8 cellular contexts compared by ENCODE assay signal in genomic region chr9:133371261-133371711, GRCh38. TPM values are rescaled to one million over a fixed set of nuclear protein-coding genes. Genes with fewer than 3 reads are reported as not detected.
DNase-seq lines count a peak whose midpoint lies in the region; ATAC-seq and TF ChIP-seq lines count a peak whose summit lies in the region.

No MANE protein-coding gene starts in this region.

- no peak overlapping the region; the same call in 1 of the 2 replicates for H3K4me3 Mint-ChIP-seq in HFFc6
- H3K4me3 Mint-ChIP-seq in activated CD8-positive, alpha-beta memory T cell treated with anti-CD3 and anti-CD28 coated beads, Interleukin-2, amount 10 ng/mL, durations not matched to agents 7 days and 5 days = peak overlapping the region; percentile 95
- H3K4me3 Mint-ChIP-seq in endothelial cell (ENCODE audit: unreplicated experiment) = no peak overlapping the region

- CTCF ChIA-PET in activated CD8-positive, alpha-beta memory T cell treated with anti-CD3 and anti-CD28 coated beads, Interleukin-2, amount 10 ng/mL, durations not matched to agents 7 days and 5 days (lab: Charles Lee) = interaction anchor here (0.8 to 6.3 kb wide), 16 partner anchors 9 to 341 kb away, joined by 3 to 100 read pairs (median 5); partner anchors contain the start of genes CACFD1, GTF3C5, MED22 and RPL7A

- H3K4me1 ChIP-seq in ascending aorta = peaks cover 7 to 40% of the 10 kb centered on the region in 2 donors

- H3K27me3 Mint-ChIP-seq in HFFc6 (ENCODE audit: insufficient read depth) = peaks cover 13% of the 10 kb centered on the region
- H3K27me3 Mint-ChIP-seq in activated CD8-positive, alpha-beta memory T cell treated with anti-CD3 and anti-CD28 coated beads, Interleukin-2, amount 10 ng/mL, durations not matched to agents 7 days and 5 days = no peaks in the 10 kb centered on the region
- peaks cover 14% of the 10 kb centered on the region for H3K27me3 Mint-ChIP-seq in endothelial cell (ENCODE audit: unreplicated experiment)

- H3K4me1 Mint-ChIP-seq in HFFc6 (ENCODE audit: low read depth) = peaks cover 52% of the 10 kb centered on the region
- H3K4me1 Mint-ChIP-seq in activated CD8-positive, alpha-beta memory T cell treated with anti-CD3 and anti-CD28 coated beads, Interleukin-2, amount 10 ng/mL, durations not matched to agents 7 days and 5 days = peaks cover 73% of the 10 kb centered on the region
- peaks cover 8% of the 10 kb centered on the region for H3K4me1 Mint-ChIP-seq in endothelial cell (ENCODE audit: unreplicated experiment)

- TF ChIP-seq CTCF in HFFc6 (IDR thresholded peaks at IDR 0.05) = no peak
- no peak for TF ChIP-seq CTCF in endothelial cell (IDR thresholded peaks at IDR 0.05; ENCODE audit: unreplicated experiment)
- TF ChIP-seq CTCF in ascending aorta (IDR thresholded peaks at IDR 0.05) = no peak

- no peaks in the 10 kb centered on the region for H3K27me3 ChIP-seq in ascending aorta

- H3K27ac ChIP-seq in ascending aorta = no peak overlapping the region

- DNase-seq in HFFc6 (no peak), endothelial cell (ENCODE audit: low spot score) (no peak), ascending aorta (ENCODE audit: low spot score in 2 of 2) (no peak), NCI-H1694 (lab: John Stamatoyannopoulos, UW) (no peak)
- peak; percentile 90 for DNase-seq in activated CD8-positive, alpha-beta memory T cell treated with anti-CD3 and anti-CD28 coated beads, Interleukin-2, amount 10 ng/mL, durations not matched to agents 7 days and 5 days
- DNase-seq in stimulated activated CD4-positive, alpha-beta T cell treated with anti-CD3 and anti-CD28 coated beads, Interleukin-1b, Interleukin-23, amount 100 ng/mL, for 48 hours = peak; percentile 88

- peaks cover 15 to 42% of the 10 kb centered on the region in 2 donors for H3K36me3 ChIP-seq in ascending aorta

- peak; percentile 44 for ATAC-seq in activated CD8-positive, alpha-beta memory T cell treated with anti-CD3 and anti-CD28 coated beads, Interleukin-2, amount 10 ng/mL, durations not matched to agents 7 days and 5 days
- ATAC-seq in GM21825 (IDR thresholded peaks at IDR 0.05; ENCODE audit: unreplicated experiment) (no peak), GM21447 (IDR thresholded peaks at IDR 0.05; ENCODE audit: unreplicated experiment) (no peak)

- intact Hi-C loops in ascending aorta (cut with DNase I) = loop anchor here (10.0 kb wide), 1 partner anchor 654 kb away; the partner anchor contains the start of gene BRD3OS

- H3K9me3 ChIP-seq in ascending aorta = no peaks in the 10 kb centered on the region

- peaks cover 45% of the 10 kb centered on the region for H3K36me3 Mint-ChIP-seq in HFFc6 (ENCODE audit: low read depth)
- H3K36me3 Mint-ChIP-seq in activated CD8-positive, alpha-beta memory T cell treated with anti-CD3 and anti-CD28 coated beads, Interleukin-2, amount 10 ng/mL, durations not matched to agents 7 days and 5 days = peaks cover 57% of the 10 kb centered on the region
- H3K36me3 Mint-ChIP-seq in endothelial cell (ENCODE audit: low read depth, unreplicated experiment) = peaks cover 19% of the 10 kb centered on the region

- 0 out of 2 replicates have a peak overlapping the region, but pooled peaks have one; percentile 6 for H3K27ac Mint-ChIP-seq in HFFc6
- H3K27ac Mint-ChIP-seq in activated CD8-positive, alpha-beta memory T cell treated with anti-CD3 and anti-CD28 coated beads, Interleukin-2, amount 10 ng/mL, durations not matched to agents 7 days and 5 days = peak overlapping the region; percentile 100
- peak overlapping the region; percentile 58 for H3K27ac Mint-ChIP-seq in endothelial cell (ENCODE audit: unreplicated experiment)

- H3K9me3 Mint-ChIP-seq in HFFc6 = no peaks in the 10 kb centered on the region
- no peaks in the 10 kb centered on the region for H3K9me3 Mint-ChIP-seq in activated CD8-positive, alpha-beta memory T cell treated with anti-CD3 and anti-CD28 coated beads, Interleukin-2, amount 10 ng/mL, durations not matched to agents 7 days and 5 days (ENCODE audit: low read depth)
- no peaks in the 10 kb centered on the region for H3K9me3 Mint-ChIP-seq in endothelial cell (ENCODE audit: unreplicated experiment)

- H3K4me3 ChIP-seq in ascending aorta = no peak overlapping the region

RNA-seq across cellular contexts. Expression of gene SURF4, which starts 4.6 kb away (rescaled TPM):
- 100 to 1,000 TPM; 406 to 474 (median 417) TPM for total RNA-seq in HFFc6 (2021; fragmentation: NEBNext Ultra II Directional; extraction: Animal tissue kit (Norgen Biotek cat#: 25700))
- 100 to 1,000 TPM; 218 to 304 TPM for total RNA-seq in activated CD8-positive, alpha-beta memory T cell treated with anti-CD3 and anti-CD28 coated beads, Interleukin-2, amount 10 ng/mL, durations not matched to agents 7 days and 5 days
- total RNA-seq in endothelial cell (ENCODE audit: unreplicated experiment) (169 TPM), ascending aorta (161 TPM)

RNA-seq across cellular contexts. Expression of gene STKLD1, which starts 4.9 kb away (rescaled TPM):
- 1 to 10 TPM in 2 of 6 experiments, under 1 TPM in 4; 0.46 to 1.4 (median 0.68) TPM for total RNA-seq in HFFc6 (2021; fragmentation: NEBNext Ultra II Directional; extraction: Animal tissue kit (Norgen Biotek cat#: 25700))
- 1 to 10 TPM in 1 of 2 experiments, under 1 TPM in 1; 0.20 to 1.4 TPM for total RNA-seq in activated CD8-positive, alpha-beta memory T cell treated with anti-CD3 and anti-CD28 coated beads, Interleukin-2, amount 10 ng/mL, durations not matched to agents 7 days and 5 days
- total RNA-seq in endothelial cell (ENCODE audit: unreplicated experiment) = 0.64 TPM
- total RNA-seq in ascending aorta = not detected

RNA-seq across cellular contexts. Expression of gene SURF2, which starts 14.9 kb away (rescaled TPM):
- total RNA-seq in HFFc6 (2021; fragmentation: NEBNext Ultra II Directional; extraction: Animal tissue kit (Norgen Biotek cat#: 25700)) = 10 to 100 TPM; 16.6 to 20.9 (median 18.2) TPM
- 10 to 100 TPM; 14.9 to 23.2 TPM for total RNA-seq in activated CD8-positive, alpha-beta memory T cell treated with anti-CD3 and anti-CD28 coated beads, Interleukin-2, amount 10 ng/mL, durations not matched to agents 7 days and 5 days
- total RNA-seq in endothelial cell (ENCODE audit: unreplicated experiment) = 11.9 TPM
- 4.4 TPM for total RNA-seq in ascending aorta

RNA-seq across cellular contexts. Expression of gene SURF1, which starts 15.0 kb away (rescaled TPM):
- total RNA-seq in HFFc6 (2021; fragmentation: NEBNext Ultra II Directional; extraction: Animal tissue kit (Norgen Biotek cat#: 25700)) = 10 to 100 TPM; 25.3 to 29.1 (median 26.8) TPM
- 10 to 100 TPM; 35.4 to 35.6 TPM for total RNA-seq in activated CD8-positive, alpha-beta memory T cell treated with anti-CD3 and anti-CD28 coated beads, Interleukin-2, amount 10 ng/mL, durations not matched to agents 7 days and 5 days
- total RNA-seq in endothelial cell (ENCODE audit: unreplicated experiment) (36.2 TPM), ascending aorta (19.9 TPM)

RNA-seq across cellular contexts. Expression of gene RPL7A, which starts 23.3 kb away (rescaled TPM):
- 1,000 to 10,000 TPM; 2,011 to 2,156 (median 2,046) TPM for total RNA-seq in HFFc6 (2021; fragmentation: NEBNext Ultra II Directional; extraction: Animal tissue kit (Norgen Biotek cat#: 25700))
- total RNA-seq in activated CD8-positive, alpha-beta memory T cell treated with anti-CD3 and anti-CD28 coated beads, Interleukin-2, amount 10 ng/mL, durations not matched to agents 7 days and 5 days = 1,000 to 10,000 TPM; 1,729 to 2,113 TPM
- total RNA-seq in endothelial cell (ENCODE audit: unreplicated experiment) = 2,006 TPM
- 1,203 TPM for total RNA-seq in ascending aorta

Comparison
In these comparisons a context has a peak if more than half of its experiments do, and no peak if none do; other contexts are left out.
1. DNase-seq: peak in activated CD8-positive, alpha-beta memory T cell treated with anti-CD3 and anti-CD28 coated beads, Interleukin-2, amount 10 ng/mL, durations not matched to agents 7 days and 5 days (single experiment) and stimulated activated CD4-positive, alpha-beta T cell treated with anti-CD3 and anti-CD28 coated beads, Interleukin-1b, Interleukin-23, amount 100 ng/mL, for 48 hours (single experiment); none in HFFc6 (single experiment), endothelial cell (single experiment), ascending aorta (0 of 2) and NCI-H1694 (single experiment).
2. H3K27ac Mint-ChIP-seq: peak in every context shown above with its lines; median percentile 100 in activated CD8-positive, alpha-beta memory T cell treated with anti-CD3 and anti-CD28 coated beads, Interleukin-2, amount 10 ng/mL, durations not matched to agents 7 days and 5 days; 58 in endothelial cell; 6 in HFFc6.